ENCODE assay signal across 1 cellular context in the genomic region with DNA sequence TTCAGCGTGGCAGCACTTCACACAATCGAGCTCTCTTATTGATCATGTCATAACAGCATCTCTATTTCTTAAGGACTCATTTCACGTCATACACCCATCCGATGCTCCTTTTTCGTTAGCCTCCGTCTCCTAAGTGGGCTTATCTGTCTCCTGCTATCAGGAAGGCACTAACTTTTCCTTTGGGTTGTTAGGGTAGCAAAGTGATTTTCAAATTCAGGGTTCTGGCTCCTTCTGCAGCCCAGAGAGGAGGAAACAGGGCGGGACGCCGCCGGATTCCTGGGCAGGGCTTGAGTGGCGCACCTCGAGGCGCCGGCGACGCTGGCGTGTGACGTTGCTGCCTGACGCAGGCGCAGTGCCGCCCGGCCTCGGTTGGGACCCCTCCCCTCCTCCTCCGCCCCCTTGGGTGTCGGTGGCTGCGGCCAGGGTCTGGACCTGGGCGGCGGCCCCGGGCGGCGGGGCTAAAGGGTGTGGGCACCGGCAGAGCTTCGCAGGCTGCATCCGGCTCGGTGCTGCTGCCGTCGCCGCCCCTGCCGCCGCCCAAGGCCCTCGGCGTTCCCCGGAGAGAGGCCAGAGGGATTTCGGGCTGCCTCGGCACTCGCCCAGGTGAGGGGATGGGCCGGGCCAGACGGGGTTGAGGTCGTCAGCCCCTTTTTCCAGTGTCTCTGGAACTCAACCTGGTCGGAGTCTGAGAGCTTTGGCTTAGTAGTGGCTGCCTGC.
A peak's percentile ranks its signal among the peaks of the same experiment; 100 is the strongest.
TF ChIP-seq lines count a peak whose summit lies in the region.

Gene BLTP1 (plus strand): TSS at position 350 of the 717 bp plus-strand sequence. CDS start 18,317 bp downstream, outside the sequence.

TF ChIP-seq in A549, 52 proteins besides CTCF, POLR2A, EP300 and RAD21 (continued from another document):
- TF ChIP-seq JUN (IDR thresholded peaks at IDR 0.05) = peak in 1 of 2 experiments; percentile 46; a peak in 1 of 5 replicates
